In the genomic region with DNA sequence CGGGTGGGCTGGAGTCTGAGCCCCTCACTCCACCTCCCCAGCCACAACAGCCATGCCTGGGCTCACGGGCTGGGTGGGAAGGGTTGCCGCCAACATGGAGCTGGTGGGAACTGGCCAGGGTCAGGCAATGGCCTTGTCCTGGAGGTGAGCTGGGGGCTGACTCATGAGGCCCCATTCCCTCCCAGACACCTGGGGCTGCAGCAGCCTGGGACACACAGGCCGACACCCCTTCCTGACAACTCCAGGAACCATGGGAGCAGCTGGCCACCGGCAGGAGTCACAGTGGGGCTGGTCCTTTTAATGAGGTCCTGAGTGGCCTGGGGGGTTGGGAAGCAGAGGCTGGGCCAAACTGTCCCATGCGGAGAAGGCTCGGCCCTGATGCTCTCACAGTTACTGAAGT, we compare ENCODE assay signal across 14 cellular contexts. TPM values are rescaled to one million over a fixed set of nuclear protein-coding genes. Genes with fewer than 3 reads are reported as not detected.
DNase-seq lines count a peak whose midpoint lies in the region; ATAC-seq and TF ChIP-seq lines count a peak whose summit lies in the region.
"Had no signal": no experiment of that assay in that cellular context is flagged by ENCODE, and none has a peak within 500 bp of the region (broad histone marks: within the 10 kb centered on the region; RNA-seq: fewer than 3 reads in every experiment).

No MANE protein-coding gene starts in this region.

- H3K23ac ChIP-seq in neuronal stem cell (ENCODE audit: low read depth, low read length, poor library complexity): peak overlapping the region; percentile 55

- H3K4me1 ChIP-seq in BLaER1 (peaks cover 48% of the 10 kb centered on the region), HCT116 (ENCODE audit: control insufficient read depth in 1 of 2, insufficient read depth in 2 of 2, low read length in 2 of 2) (peaks cover 0 to 10% of the 10 kb centered on the region in 2 experiments; a peak in 1 of 4 replicates), neuronal stem cell (ENCODE audit: control insufficient read depth in 2 of 2, insufficient read depth in 1 of 2, low read depth in 1 of 2, low read length in 2 of 2) (peaks cover 3 to 7% of the 10 kb centered on the region in 2 donors), colonic mucosa (no peaks in the 10 kb centered on the region)

- intact Hi-C loops in HCT116 (cut with micrococcal nuclease) (no loop called here), colonic mucosa (cut with DNase I) (no loop called here)

- BruUV-seq in HCT116 (replicated peaks; lab: Mats Ljungman, UMichigan): no TSS peak

- H2BK15ac ChIP-seq in neuronal stem cell (ENCODE audit: low read length): no peak overlapping the region

- POLR2A ChIA-PET in HCT116 (lab: Charles Lee): no interaction called here

- peak overlapping the region; percentile 84 for H2BK5ac ChIP-seq in neuronal stem cell (ENCODE audit: low read length)

- WGBS in neuronal stem cell (ENCODE audit: extremely low coverage in 2 of 2, insufficient read length in 2 of 2, insufficient replicate concordance in 1 of 2), 2 donors: no CpG with 5 or more reads among the region's 7 CpGs

- H3K27me3 Mint-ChIP-seq in nephron progenitor cell (ENCODE audit: low read depth, poor library complexity): no peaks in the 10 kb centered on the region

- H3K9ac ChIP-seq in BLaER1: no peak overlapping the region
- no peak overlapping the region for H3K9ac ChIP-seq in HCT116 (ENCODE audit: low read length)
- H3K9ac ChIP-seq in neuronal stem cell (ENCODE audit: low read depth, low read length, poor library complexity): peak overlapping the region; percentile 12
- H3K9ac ChIP-seq in colonic mucosa (ENCODE audit: low read depth in 2 of 2, low read length in 2 of 2): no peak overlapping the region
- H3K9ac ChIP-seq: GM23248 had no signal

- H3K18ac ChIP-seq in neuronal stem cell (ENCODE audit: low read length): peak overlapping the region; percentile 38

- H2AFZ ChIP-seq in HCT116 (ENCODE audit: low read depth, low read length, poor library complexity, severe bottlenecking) (no peak overlapping the region), neuronal stem cell (ENCODE audit: low read length) (no peak overlapping the region)
- H2AFZ ChIP-seq: GM23248 had no signal

- H3K9me3 Mint-ChIP-seq in nephron progenitor cell: no peaks in the 10 kb centered on the region
- H3K9me3 Mint-ChIP-seq: CD14-positive monocyte; CD8-positive, alpha-beta memory T cell; IgD-negative memory B cell had no signal

- H3K27ac Mint-ChIP-seq in nephron progenitor cell: no peak overlapping the region

- CTCF ChIA-PET in HCT116 (lab: Charles Lee): no interaction called here

- H2BK12ac ChIP-seq in neuronal stem cell (ENCODE audit: low read length): no peak overlapping the region

- no peak overlapping the region for H3K4me3 Mint-ChIP-seq in nephron progenitor cell
- H3K4me3 Mint-ChIP-seq: CD14-positive monocyte had no signal

- H3K9me3 ChIP-seq in BLaER1 (no peaks in the 10 kb centered on the region), HCT116 (ENCODE audit: control insufficient read depth in 1 of 2, insufficient read depth in 1 of 2, low read depth in 1 of 2, low read length in 2 of 2) (no peaks in the 10 kb centered on the region), neuronal stem cell (replicated peaks in 1 of 2; ENCODE audit: control insufficient read depth in 2 of 2, insufficient read depth in 1 of 2, low read depth in 1 of 2, low read length in 2 of 2) (no peaks in the 10 kb centered on the region), colonic mucosa (no peaks in the 10 kb centered on the region)
- H3K9me3 ChIP-seq: Caco-2 had no signal

- peaks cover 19% of the 10 kb centered on the region for H3K4me1 Mint-ChIP-seq in nephron progenitor cell

- H3K36me3 ChIP-seq in BLaER1: no peaks in the 10 kb centered on the region
- H3K36me3 ChIP-seq in HCT116 (ENCODE audit: control insufficient read depth in 1 of 2, insufficient read depth in 2 of 2, low read length in 2 of 2): peaks cover 0 to 4% of the 10 kb centered on the region in 2 experiments; a peak in 1 of 4 replicates
- no peaks in the 10 kb centered on the region for H3K36me3 ChIP-seq in neuronal stem cell (replicated peaks in 1 of 2; ENCODE audit: control insufficient read depth in 2 of 2, insufficient read depth in 2 of 2, low read length in 2 of 2)
- H3K36me3 ChIP-seq in colonic mucosa: no peaks in the 10 kb centered on the region

- H2BK120ac ChIP-seq in neuronal stem cell (ENCODE audit: low read depth, low read length): no peak overlapping the region

- H3K27ac ChIP-seq in BLaER1: no peak overlapping the region
- no peak overlapping the region for H3K27ac ChIP-seq in HCT116 (ENCODE audit: low read depth, low read length)
- H3K27ac ChIP-seq in neuronal stem cell (replicated peaks; ENCODE audit: low read length): no peak overlapping the region
- H3K27ac ChIP-seq in colonic mucosa: no peak overlapping the region
- H3K27ac ChIP-seq: GM23248 had no signal

- no peak overlapping the region for H3K14ac ChIP-seq in neuronal stem cell (ENCODE audit: low read length)

- H3K79me1 ChIP-seq in neuronal stem cell (ENCODE audit: low read depth, low read length): peaks cover 11% of the 10 kb centered on the region

- no peaks in the 10 kb centered on the region for H3K36me3 Mint-ChIP-seq in nephron progenitor cell (ENCODE audit: low read depth)
- H3K36me3 Mint-ChIP-seq: CD14-positive monocyte; CD8-positive, alpha-beta memory T cell; IgD-negative memory B cell had no signal

- H4K8ac ChIP-seq in neuronal stem cell (ENCODE audit: low read depth, low read length): no peak overlapping the region

- no peaks in the 10 kb centered on the region for H3K9me2 ChIP-seq in HCT116 (ENCODE audit: insufficient read depth)

- no peak for TF ChIP-seq POLR2A in HCT116 (IDR thresholded peaks at IDR 0.05; ENCODE audit: borderline replicate concordance, extremely low read depth, insufficient read depth, insufficient read length)

- no peak for TF ChIP-seq RAD21 in HCT116 (IDR thresholded peaks at IDR 0.05; ENCODE audit: low read depth)

- H3K27me3 ChIP-seq in BLaER1 (peaks cover 51% of the 10 kb centered on the region), HCT116 (ENCODE audit: insufficient read depth, low read length) (no peaks in the 10 kb centered on the region), neuronal stem cell (ENCODE audit: control insufficient read depth in 3 of 3, insufficient read depth in 3 of 3, low read depth in 1 of 3, low read length in 3 of 3) (peaks cover 0 to 3% (median 0%) of the 10 kb centered on the region in 3 experiments), colonic mucosa (no peaks in the 10 kb centered on the region)

- TF ChIP-seq CTCF in HCT116 (IDR thresholded peaks at IDR 0.05 in 2 of 3, conservative IDR thresholded peaks at IDR 0.05 in 1 of 3; ENCODE audit: borderline replicate concordance in 1 of 3, insufficient read depth in 1 of 3, low read depth in 2 of 3, low read length in 2 of 3) (no peak), colonic mucosa (IDR thresholded peaks at IDR 0.05) (no peak), nephron progenitor cell (IDR thresholded peaks at IDR 0.05) (no peak)

- H3K4me2 ChIP-seq in BLaER1 (peak overlapping the region; percentile 70; the same call in 1 of the 2 replicates), HCT116 (ENCODE audit: low read length) (no peak overlapping the region), neuronal stem cell (ENCODE audit: insufficient read depth, low read length, poor library complexity, severe bottlenecking) (no peak overlapping the region)

- ATAC-seq in HCT116: peak; percentile 24; the same call in 1 of the 2 replicates

- no peak overlapping the region for H2AK5ac ChIP-seq in neuronal stem cell (ENCODE audit: low read depth, low read length)

- H4K91ac ChIP-seq in neuronal stem cell (ENCODE audit: low read depth, low read length, poor library complexity): no peak overlapping the region

- RAD21 ChIA-PET in HCT116 (lab: Charles Lee; ENCODE audit: low non-redundant PET in 1 of 2, low total read pairs in 2 of 2, uncharacterized antibody in 2 of 2, unreplicated experiment in 2 of 2): no interaction called here

- H3K4ac ChIP-seq in neuronal stem cell (ENCODE audit: low read length): no peak overlapping the region

- no peaks in the 10 kb centered on the region for H3K79me2 ChIP-seq in HCT116 (ENCODE audit: insufficient read depth, low read length)

- H4K20me1 ChIP-seq in BLaER1: peaks cover 85% of the 10 kb centered on the region
- no peaks in the 10 kb centered on the region for H4K20me1 ChIP-seq in HCT116 (ENCODE audit: insufficient read depth)

- no peak for DNase-seq in HCT116 (ENCODE audit: low read depth, low spot score)
- DNase-seq in islet precursor cell: peak; percentile 53
- DNase-seq in neuronal stem cell (ENCODE audit: low spot score): no peak
- DNase-seq in colonic mucosa: no peak
- DNase-seq in mesenteric fat pad (ENCODE audit: low spot score): no peak
- DNase-seq in nephron progenitor cell: no peak
- DNase-seq in NCI-H146 (lab: John Stamatoyannopoulos, UW): no peak
- DNase-seq: ACHN; Caco-2; CD8-positive, alpha-beta memory T cell; GM23248 had no signal

- no peak overlapping the region for H3K4me3 ChIP-seq in BLaER1
- H3K4me3 ChIP-seq in HCT116 (replicated peaks in 1 of 2; ENCODE audit: low read depth in 1 of 2, low read length in 2 of 2): no peak overlapping the region
- peak overlapping the region in 1 of 2 donors; percentile 18 for H3K4me3 ChIP-seq in neuronal stem cell (ENCODE audit: low read length in 2 of 2)
- no peak overlapping the region for H3K4me3 ChIP-seq in colonic mucosa
- H3K4me3 ChIP-seq: GM23248 had no signal

TF ChIP-seq in HCT116, 20 proteins besides CTCF, POLR2A, EP300 and RAD21:
- TF ChIP-seq CEBPB (IDR thresholded peaks at IDR 0.05; ENCODE audit: low read depth) (no peak), SIN3A (IDR thresholded peaks at IDR 0.05; ENCODE audit: low read depth) (no peak), SRF (IDR thresholded peaks at IDR 0.05; ENCODE audit: low read depth) (no peak), ZNF274 (IDR thresholded peaks at IDR 0.05; ENCODE audit: low read depth, low read length) (no peak)

RNA-seq across cellular contexts. Expression of gene DBNDD1, which starts 12.2 kb away (rescaled TPM):
- total RNA-seq in HCT116 (2021; ENCODE audit: unreplicated experiment) (60.2 TPM), colonic mucosa (1 to 10 TPM; 2.2 to 5.5 TPM), mesenteric fat pad (2.6 TPM)
- 51.1 and 61.3 TPM in 2 replicates for polyA plus RNA-seq in HCT116 (2012)
- polyA plus RNA-seq in neuronal stem cell (2013, experiment 1 of 2): 35.6 TPM
- polyA plus RNA-seq in neuronal stem cell (2013, experiment 2 of 2): 34.0 TPM
- polyA plus RNA-seq: CD14-positive monocyte had no signal

RNA-seq across cellular contexts. Expression of gene DEF8, which starts 58.5 kb away (rescaled TPM):
- total RNA-seq in HCT116 (2021; ENCODE audit: unreplicated experiment) (109 TPM), colonic mucosa (10 to 100 TPM; 24.5 to 28.5 TPM), mesenteric fat pad (54.0 TPM)
- polyA plus RNA-seq in HCT116 (2012): 105 and 108 TPM in 2 replicates
- polyA plus RNA-seq in neuronal stem cell (2013, experiment 1 of 2): 52.9 TPM
- polyA plus RNA-seq in neuronal stem cell (2013, experiment 2 of 2): 52.2 TPM
